In genomic region chr16:70433456-70434103, GRCh38 we compare ENCODE assay signal across 8 cellular contexts. TPM values are rescaled to one million over a fixed set of nuclear protein-coding genes. Genes with fewer than 3 reads are reported as not detected.
DNase-seq lines count a peak whose midpoint lies in the region; ATAC-seq and TF ChIP-seq lines count a peak whose summit lies in the region.

No MANE protein-coding gene starts in this region.

- H3K27me3 ChIP-seq in sigmoid colon, result no peaks in the 10 kb centered on the region

- intact Hi-C loops in sigmoid colon (cut with DNase I), result no loop called here

- ATAC-seq in HG03521 (IDR thresholded peaks at IDR 0.05; ENCODE audit: unreplicated experiment) (no peak), GM19452 (IDR thresholded peaks at IDR 0.05; ENCODE audit: unreplicated experiment) (no peak)

- no peaks in the 10 kb centered on the region for H3K9me3 ChIP-seq in sigmoid colon

- H3K27ac ChIP-seq in sigmoid colon, result peak overlapping the region; percentile 34 to 73 (median 68)

- no peak for TF ChIP-seq POLR2A in sigmoid colon (IDR thresholded peaks at IDR 0.05)

- DNase-seq in GM12864 (ENCODE audit: low read depth), result no peak
- peak; percentile 97 for DNase-seq in RPMI7951 (ENCODE audit: low read depth)
- DNase-seq in foreskin fibroblast, result peak; percentile 87 to 89
- DNase-seq in sigmoid colon, result peak; percentile 84
- no peak for DNase-seq in SKM-1 (lab: John Stamatoyannopoulos, UW; ENCODE audit: unreplicated experiment)
- no peak for DNase-seq in KG1 (lab: John Stamatoyannopoulos, UW)

- no peak for TF ChIP-seq EP300 in sigmoid colon (IDR thresholded peaks at IDR 0.05)

- WGBS in sigmoid colon, 2 donors, result 61 to 62% methylated on average over 5 of the region's 5 CpGs

- peaks cover 0 to 85% (median 81%) of the 10 kb centered on the region in 4 donors for H3K4me1 ChIP-seq in sigmoid colon

- H3K4me3 ChIP-seq in GM12864 (ENCODE audit: low read depth, low read length) (peak overlapping the region; percentile 34), foreskin fibroblast (ENCODE audit: low read depth in 1 of 2, low read length in 2 of 2) (no peak overlapping the region), sigmoid colon (no peak overlapping the region)

- H3K36me3 ChIP-seq in sigmoid colon, result no peaks in the 10 kb centered on the region

- no peak for TF ChIP-seq CTCF in GM12864 (IDR thresholded peaks at IDR 0.05; ENCODE audit: low read depth, low read length, missing control alignments)
- no peak for TF ChIP-seq CTCF in foreskin fibroblast (IDR thresholded peaks at IDR 0.05; ENCODE audit: low read depth, low read length)
- no peak for TF ChIP-seq CTCF in sigmoid colon (IDR thresholded peaks at IDR 0.05)

RNA-seq across cellular contexts. Expression of gene ST3GAL2, which starts 5.3 kb away (rescaled TPM):
- 18.5 and 26.6 TPM in 2 replicates for total RNA-seq in RPMI7951 (2014; rRNA removed; shearing (Covaris generic))
- total RNA-seq in sigmoid colon, result 10 to 100 TPM; 14.0 to 21.3 (median 16.6) TPM
- polyA plus RNA-seq in sigmoid colon, result 10 to 100 TPM in 1 of 3 donors, 1 to 10 TPM in 2; 2.3 to 10.2 (median 2.4) TPM

RNA-seq across cellular contexts. Expression of gene FCSK, which starts 20.8 kb away (rescaled TPM):
- total RNA-seq in RPMI7951 (2014; rRNA removed; shearing (Covaris generic)), result 3.9 and 6.4 TPM in 2 replicates
- 10 to 100 TPM in 3 of 4 donors, 1 to 10 TPM in 1; 7.8 to 13.3 (median 12.2) TPM for total RNA-seq in sigmoid colon
- polyA plus RNA-seq in sigmoid colon, result 10 to 100 TPM in 2 of 3 donors, 1 to 10 TPM in 1; 7.6 to 19.1 (median 14.4) TPM

Comparison
In these comparisons a context has a peak if more than half of its experiments do, and no peak if none do; other contexts are left out.
1. DNase-seq: peak in RPMI7951 (single experiment), foreskin fibroblast (2 of 2) and sigmoid colon (single experiment); none in GM12864 (single experiment), SKM-1 (single experiment) and KG1 (single experiment).